ENCODE assay signal across 35 cellular contexts in genomic region chr20:32595143-32595542, GRCh38. TPM values are rescaled to one million over a fixed set of nuclear protein-coding genes. Genes with fewer than 3 reads are reported as not detected.
DNase-seq lines count a peak whose midpoint lies in the region; ATAC-seq, FAIRE-seq and TF ChIP-seq lines count a peak whose summit lies in the region.
"Had no signal": no experiment of that assay in that cellular context is flagged by ENCODE, and none has a peak within 500 bp of the region (broad histone marks: within the 10 kb centered on the region; RNA-seq: fewer than 3 reads in every experiment).

No MANE protein-coding gene starts in this region.

- DNase-seq in SK-N-SH (no peak), GM23338 (ENCODE audit: low spot score) (no peak), endothelial cell (ENCODE audit: low spot score) (no peak), DMS79 treated with DMSO at 0.1 percent for 48 hours (lab: John Stamatoyannopoulos, UW) (no peak), D721Med (ENCODE audit: insufficient read length, low spot score) (no peak)
- DNase-seq: 8988T; ACHN; AML-193; BE2C; C1 segment of cervical spinal cord; Caco-2; Calu3; CD4-positive, alpha-beta memory T cell; CD4-positive, alpha-beta T cell; CD4-positive, CD25-positive, alpha-beta regulatory T cell; CD8-positive, alpha-beta memory T cell; CD8-positive, alpha-beta T cell; COR-L47; DMS 273 treated with DMSO at 0.1 percent for 48 hours; DMS153; DMS53; DMS79; DND-41; EL had no signal

- no peak for TF ChIP-seq EP300 in SK-N-SH (IDR thresholded peaks at IDR 0.05; ENCODE audit: borderline replicate concordance in 1 of 2, low read depth in 1 of 2, low read length in 1 of 2)

- no peak for FAIRE-seq in D721Med (lab: Jason Lieb, UNC)
- FAIRE-seq: A204.1, A549 had no signal

- H3K27ac Mint-ChIP-seq in GM23338 = no peak overlapping the region
- no peak overlapping the region for H3K27ac Mint-ChIP-seq in endothelial cell (ENCODE audit: unreplicated experiment)
- H3K27ac Mint-ChIP-seq: B cell; CD14-positive monocyte; CD4-positive, alpha-beta T cell; CD8-positive, alpha-beta T cell had no signal

- H3K9me2 ChIP-seq in SK-N-SH = no peaks in the 10 kb centered on the region
- no peaks in the 10 kb centered on the region for H3K9me2 ChIP-seq in GM23338 (ENCODE audit: insufficient read depth)

- H3K27me3 ChIP-seq in SK-N-SH (ENCODE audit: insufficient read depth) (peaks cover 5% of the 10 kb centered on the region; the same call in 1 of the 2 replicates), GM23338 (ENCODE audit: insufficient read depth) (no peaks in the 10 kb centered on the region)
- H3K27me3 ChIP-seq: BE2C; BLaER1; BLaER1 treated with 17β-estradiol and CSF1 and Interleukin-3, amounts not matched to agents 10 nM and 100 nM had no signal

- H3K36me3 Mint-ChIP-seq in GM23338 (ENCODE audit: low read depth) = no peaks in the 10 kb centered on the region
- H3K36me3 Mint-ChIP-seq in endothelial cell (ENCODE audit: low read depth, unreplicated experiment) = no peaks in the 10 kb centered on the region
- H3K36me3 Mint-ChIP-seq: CD14-positive monocyte; CD4-positive, alpha-beta memory T cell; CD4-positive, CD25-positive, alpha-beta regulatory T cell; CD8-positive, alpha-beta memory T cell; CD8-positive, alpha-beta T cell had no signal

- POLR2A ChIA-PET in SK-N-SH (lab: Yijun Ruan, JAX) (no interaction called here), HEK293 (lab: Yijun Ruan, JAX) (interaction anchor here (0.6 kb wide), 1 partner anchor 170 kb away, joined by 3 read pairs; no protein-coding TSS in a partner anchor)

- no peak overlapping the region for H3K4me3 ChIP-seq in SK-N-SH (ENCODE audit: low read depth in 2 of 2, low read length in 1 of 2)
- H3K4me3 ChIP-seq in GM23338 = no peak overlapping the region
- H3K4me3 ChIP-seq in HEK293 (ENCODE audit: low read depth, low read length) = no peak overlapping the region
- H3K4me3 ChIP-seq: A549; BLaER1; BLaER1 treated with 17β-estradiol and CSF1 and Interleukin-3, amounts not matched to agents 10 nM and 100 nM had no signal

- no peak overlapping the region for H2AFZ ChIP-seq in SK-N-SH (ENCODE audit: low read depth)
- H2AFZ ChIP-seq in GM23338 = peak overlapping the region; percentile 59; the same call in 1 of the 2 replicates

- H3K9me3 Mint-ChIP-seq in GM23338 (no peaks in the 10 kb centered on the region; the same call in 2 of the 3 replicates), endothelial cell (ENCODE audit: unreplicated experiment) (no peaks in the 10 kb centered on the region)
- H3K9me3 Mint-ChIP-seq: CD14-positive monocyte; CD4-positive, alpha-beta memory T cell; CD4-positive, alpha-beta T cell; CD4-positive, CD25-positive, alpha-beta regulatory T cell; CD8-positive, alpha-beta memory T cell; CD8-positive, alpha-beta T cell had no signal

- no peaks in the 10 kb centered on the region for H3K79me2 ChIP-seq in SK-N-SH (ENCODE audit: insufficient read depth)
- H3K79me2 ChIP-seq in GM23338 (replicated peaks; ENCODE audit: insufficient read depth) = no peaks in the 10 kb centered on the region

- 58% methylated on average over 4 of the region's 4 CpGs for WGBS in SK-N-SH (ENCODE audit: low lambda C conversion rate)

- H3K4me2 ChIP-seq in SK-N-SH (no peak overlapping the region), GM23338 (no peak overlapping the region)
- H3K4me2 ChIP-seq: A549; BLaER1; BLaER1 treated with 17β-estradiol and CSF1 and Interleukin-3, amounts not matched to agents 10 nM and 100 nM had no signal

- H3K4me1 Mint-ChIP-seq in GM23338 (no peaks in the 10 kb centered on the region), endothelial cell (ENCODE audit: unreplicated experiment) (no peaks in the 10 kb centered on the region)
- H3K4me1 Mint-ChIP-seq: B cell, CD14-positive monocyte had no signal

- no peak for TF ChIP-seq RAD21 in SK-N-SH (IDR thresholded peaks at IDR 0.05; ENCODE audit: low read length)

- no peaks in the 10 kb centered on the region for H4K20me1 ChIP-seq in SK-N-SH (ENCODE audit: insufficient read depth)
- H4K20me1 ChIP-seq in GM23338 (replicated peaks; ENCODE audit: insufficient read depth) = no peaks in the 10 kb centered on the region
- H4K20me1 ChIP-seq: BLaER1; BLaER1 treated with 17β-estradiol and CSF1 and Interleukin-3, amounts not matched to agents 10 nM and 100 nM had no signal

- H3K9ac ChIP-seq in SK-N-SH = no peak overlapping the region
- H3K9ac ChIP-seq: BLaER1; BLaER1 treated with 17β-estradiol and CSF1 and Interleukin-3, amounts not matched to agents 10 nM and 100 nM had no signal

- no peaks in the 10 kb centered on the region for H3K4me1 ChIP-seq in SK-N-SH (ENCODE audit: control insufficient read depth in 1 of 2, insufficient read depth in 2 of 2, low read depth in 1 of 2, low read length in 1 of 2)
- H3K4me1 ChIP-seq in GM23338 (ENCODE audit: insufficient read depth) = no peaks in the 10 kb centered on the region
- H3K4me1 ChIP-seq in HEK293 (ENCODE audit: control insufficient read depth, insufficient read depth, low read length) = no peaks in the 10 kb centered on the region
- H3K4me1 ChIP-seq: A549, BE2C, Caco-2 had no signal

- H3K4me3 Mint-ChIP-seq in GM23338 = no peak overlapping the region
- H3K4me3 Mint-ChIP-seq in endothelial cell (ENCODE audit: unreplicated experiment) = peak overlapping the region; percentile 9
- H3K4me3 Mint-ChIP-seq: B cell; CD4-positive, alpha-beta memory T cell; CD4-positive, alpha-beta T cell; CD4-positive, CD25-positive, alpha-beta regulatory T cell; CD8-positive, alpha-beta memory T cell; CD8-positive, alpha-beta T cell had no signal

- no peaks in the 10 kb centered on the region for H3F3A ChIP-seq in SK-N-SH (replicated peaks; ENCODE audit: insufficient read depth)
- H3F3A ChIP-seq in GM23338 (replicated peaks; ENCODE audit: low read depth) = 0 out of 2 replicates have a peak, but pooled peaks cover 3% of the 10 kb centered on the region

- H3K27ac ChIP-seq in SK-N-SH (ENCODE audit: low read depth in 2 of 2, low read length in 1 of 2) = no peak overlapping the region
- no peak overlapping the region for H3K27ac ChIP-seq in GM23338 (ENCODE audit: low read depth)
- no peak overlapping the region for H3K27ac ChIP-seq in HEK293 (ENCODE audit: extremely low read depth, low read depth, low read length)
- H3K27ac ChIP-seq: 22Rv1; A549; BLaER1; BLaER1 treated with 17β-estradiol and CSF1 and Interleukin-3, amounts not matched to agents 10 nM and 100 nM; C4-2B had no signal

- H3K36me3 ChIP-seq in SK-N-SH (replicated peaks in 1 of 2; ENCODE audit: control insufficient read depth in 1 of 2, insufficient read depth in 2 of 2, low read length in 1 of 2) (no peaks in the 10 kb centered on the region), GM23338 (ENCODE audit: insufficient read depth) (no peaks in the 10 kb centered on the region), HEK293 (ENCODE audit: control insufficient read depth in 2 of 2, insufficient read depth in 1 of 2, low read length in 2 of 2) (no peaks in the 10 kb centered on the region)
- H3K36me3 ChIP-seq: BE2C; BLaER1; BLaER1 treated with 17β-estradiol and CSF1 and Interleukin-3, amounts not matched to agents 10 nM and 100 nM had no signal

- ATAC-seq in SK-N-SH treated with all-trans-retinoic acid at 6 μM for 48 hours (no peak), GM23338 (no peak), GM19035 (IDR thresholded peaks at IDR 0.05; ENCODE audit: unreplicated experiment) (no peak)
- ATAC-seq: A549; CD8-positive, alpha-beta T cell had no signal

- CTCF ChIA-PET in SK-N-SH (lab: Yijun Ruan, JAX) (no interaction called here), HEK293 (lab: Yijun Ruan, JAX) (interaction anchor here (0.8 kb wide), 1 partner anchor 16 kb away, joined by 3 read pairs; no protein-coding TSS in a partner anchor)

- H3K27me3 Mint-ChIP-seq in GM23338 (ENCODE audit: insufficient read depth, low read depth, poor library complexity) (peaks cover 1% of the 10 kb centered on the region), endothelial cell (ENCODE audit: unreplicated experiment) (peaks cover 8% of the 10 kb centered on the region)
- H3K27me3 Mint-ChIP-seq: B cell; CD4-positive, alpha-beta memory T cell; CD4-positive, alpha-beta T cell; CD4-positive, CD25-positive, alpha-beta regulatory T cell; CD8-positive, alpha-beta memory T cell had no signal

- H3K9me3 ChIP-seq in SK-N-SH = no peaks in the 10 kb centered on the region
- no peaks in the 10 kb centered on the region for H3K9me3 ChIP-seq in HEK293 (ENCODE audit: control insufficient read depth, insufficient read depth, low read depth, low read length)
- H3K9me3 ChIP-seq: A549; BE2C; BLaER1; BLaER1 treated with 17β-estradiol and CSF1 and Interleukin-3, amounts not matched to agents 10 nM and 100 nM; Caco-2 had no signal

- TF ChIP-seq CTCF in SK-N-SH (IDR thresholded peaks at IDR 0.05) = no peak
- TF ChIP-seq CTCF in GM23338 (conservative IDR thresholded peaks at IDR 0.05; ENCODE audit: low read depth in 2 of 2) = no peak
- TF ChIP-seq CTCF in HEK293 (tag by site-specific recombination; IDR thresholded peaks at IDR 0.05) = no peak
- TF ChIP-seq CTCF in endothelial cell (IDR thresholded peaks at IDR 0.05; ENCODE audit: unreplicated experiment) = no peak
- TF ChIP-seq CTCF in D721Med (IDR thresholded peaks at IDR 0.05; ENCODE audit: insufficient read depth, missing control alignments) = no peak

TF ChIP-seq in SK-N-SH treated with all-trans-retinoic acid at 6 μM for 48 hours, 23 proteins besides CTCF, POLR2A, EP300 and RAD21:
- TF ChIP-seq ISL1 (CRISPR knock-in tag; IDR thresholded peaks at IDR 0.05) (no peak), ZFP3 (CRISPR knock-in tag; IDR thresholded peaks at IDR 0.05) (peak; percentile 90), ZNF8 (CRISPR knock-in tag; IDR thresholded peaks at IDR 0.05) (no peak), OSR1 (CRISPR knock-in tag; IDR thresholded peaks at IDR 0.05) (no peak)
TF ChIP-seq in SK-N-SH treated with all-trans-retinoic acid at 6 μM for 48 hours: peak in this region for 1.

TF ChIP-seq in SK-N-SH, 30 proteins besides CTCF, POLR2A, EP300 and RAD21 (continues in another document):
- TF ChIP-seq GABPA (IDR thresholded peaks at IDR 0.05; ENCODE audit: low read depth) = no peak

TF ChIP-seq in GM23338, 12 proteins besides CTCF, POLR2A, EP300 and RAD21 (continues in another document):
- TF ChIP-seq NANOG (IDR thresholded peaks at IDR 0.05; ENCODE audit: borderline replicate concordance) (no peak), JUNB (IDR thresholded peaks at IDR 0.05; ENCODE audit: unreplicated experiment) (no peak)

TF ChIP-seq in HEK293, 187 proteins besides CTCF, POLR2A, EP300 and RAD21:
- peak; percentile 86 for TF ChIP-seq ZFP3 (tag by site-specific recombination; IDR thresholded peaks at IDR 0.05; ENCODE audit: low read depth)
- TF ChIP-seq ZNF624 (tag by site-specific recombination; IDR thresholded peaks at IDR 0.05) = no peak

RNA-seq across cellular contexts. Expression of gene NOL4L, which starts 10.0 kb away (rescaled TPM):
- 10.4 and 14.3 TPM in 2 replicates for polyA plus RNA-seq in SK-N-SH (2012; rRNA removed)
- 8.7 and 10.6 TPM in 2 replicates for polyA plus RNA-seq in SK-N-SH (2012; cell fraction: cytosol; rRNA removed)
- 35.9 and 37.2 TPM in 2 replicates for polyA plus RNA-seq in SK-N-SH (2012; cell fraction: nucleus; rRNA removed)
- total RNA-seq in GM23338 (2014; rRNA removed; shearing (Covaris generic)) = 32.8 and 38.8 TPM in 2 replicates
- 36.7 and 39.2 TPM in 2 replicates for polyA plus RNA-seq in GM23338 (2016; fragmentation: Nextera tagmentation; extraction: Ambion mirVana)
- 150 TPM for total RNA-seq in endothelial cell (ENCODE audit: unreplicated experiment)
